In genomic region chr3:13518516-13519351, GRCh38 we compare ENCODE assay signal across 1 cellular context.
TF ChIP-seq lines count a peak whose summit lies in the region.

No MANE protein-coding gene starts in this region.

TF ChIP-seq in GM23338, 12 proteins besides CTCF, POLR2A, EP300 and RAD21 (continued from another document):
- no peak for TF ChIP-seq ZNF462 (CRISPR knock-in tag; IDR thresholded peaks at IDR 0.05)
TF ChIP-seq in GM23338: peak in this region for 0.
